8 cellular contexts compared by ENCODE assay signal in genomic region chr19:52786464-52787354, GRCh38. TPM values are rescaled to one million over a fixed set of nuclear protein-coding genes. Genes with fewer than 3 reads are reported as not detected.
DNase-seq lines count a peak whose midpoint lies in the region; ATAC-seq lines count a peak whose summit lies in the region.
"Not testable (repeated sequence)": the region's sequence is repeated elsewhere in the genome, so short reads cannot be mapped to it uniquely, and the experiment has no call there.

Gene ZNF600 (minus strand): TSS chr19:52786791. CDS start chr19:52778888, 7,903 bp downstream.

- peaks cover 44% of the 10 kb centered on the region for H3K9me3 Mint-ChIP-seq in activated CD4-positive, alpha-beta memory T cell treated with anti-CD3 and anti-CD28 coated beads, Interleukin-2, amount 10 ng/mL, durations not matched to agents 7 days and 5 days

- H3K27ac Mint-ChIP-seq in activated CD4-positive, alpha-beta memory T cell treated with anti-CD3 and anti-CD28 coated beads, Interleukin-2, amount 10 ng/mL, durations not matched to agents 7 days and 5 days, result peak within 1 kb of the TSS; percentile 59

- peak within 1 kb of the TSS; percentile 87 for H3K4me3 Mint-ChIP-seq in activated CD4-positive, alpha-beta memory T cell treated with anti-CD3 and anti-CD28 coated beads, Interleukin-2, amount 10 ng/mL, durations not matched to agents 7 days and 5 days

- H3K4me1 Mint-ChIP-seq in activated CD4-positive, alpha-beta memory T cell treated with anti-CD3 and anti-CD28 coated beads, Interleukin-2, amount 10 ng/mL, durations not matched to agents 7 days and 5 days, result peaks cover 33% of the 10 kb centered on the region

- peak; percentile 86 for DNase-seq in AG20443 (ENCODE audit: low spot score)
- peak; percentile 51 for DNase-seq in NCI-H82 (lab: John Stamatoyannopoulos, UW)
- DNase-seq in activated CD4-positive, alpha-beta memory T cell treated with anti-CD3 and anti-CD28 coated beads, Interleukin-2, amount 10 ng/mL, durations not matched to agents 7 days and 5 days, result peak; percentile 88
- peak; percentile 67 for DNase-seq in dermis blood vessel endothelial cell
- peak; percentile 92 for DNase-seq in left lobe of liver (ENCODE audit: low spot score)
- DNase-seq in stimulated activated CD4-positive, alpha-beta T cell treated with anti-CD3 and anti-CD28 coated beads, Interleukin-15, amount 100 ng/mL, for 48 hours (ENCODE audit: low read depth in 2 of 2), result peak; percentile 59 to 66

- POLR2A ChIA-PET in activated CD4-positive, alpha-beta memory T cell treated with anti-CD3 and anti-CD28 coated beads, Interleukin-2, amount 10 ng/mL, durations not matched to agents 7 days and 5 days (lab: Charles Lee), result interaction anchor here (1.0 kb wide), 1 partner anchor 417 kb away, joined by 3 read pairs; the partner anchor contains the start of gene ZNF880

- ATAC-seq in GM19025 (IDR thresholded peaks at IDR 0.05; ENCODE audit: low read depth, unreplicated experiment), result peak; percentile 93
- peak; percentile 99 for ATAC-seq in HG03175 (IDR thresholded peaks at IDR 0.05; ENCODE audit: unreplicated experiment)
- ATAC-seq in left lobe of liver, result peak; percentile 100

- peaks cover 49% of the 10 kb centered on the region for H3K36me3 Mint-ChIP-seq in activated CD4-positive, alpha-beta memory T cell treated with anti-CD3 and anti-CD28 coated beads, Interleukin-2, amount 10 ng/mL, durations not matched to agents 7 days and 5 days (ENCODE audit: low read depth)

- H3K27me3 Mint-ChIP-seq in activated CD4-positive, alpha-beta memory T cell treated with anti-CD3 and anti-CD28 coated beads, Interleukin-2, amount 10 ng/mL, durations not matched to agents 7 days and 5 days, result not testable (repeated sequence)

- CTCF ChIA-PET in activated CD4-positive, alpha-beta memory T cell treated with anti-CD3 and anti-CD28 coated beads, Interleukin-2, amount 10 ng/mL, durations not matched to agents 7 days and 5 days (lab: Charles Lee), result not testable (repeated sequence)

RNA-seq across cellular contexts. Expression of gene ZNF600, which starts in this region (rescaled TPM):
- 10 to 100 TPM; 16.9 to 17.5 TPM for total RNA-seq in activated CD4-positive, alpha-beta memory T cell treated with anti-CD3 and anti-CD28 coated beads, Interleukin-2, amount 10 ng/mL, durations not matched to agents 7 days and 5 days
- 4.1 and 5.4 TPM in 2 replicates for total RNA-seq in dermis blood vessel endothelial cell
- total RNA-seq in left lobe of liver, result 3.1 TPM

Comparison
In these comparisons a context has a peak if more than half of its experiments do, and no peak if none do; other contexts are left out.
1. Peak in every context shown above with its lines: DNase-seq and ATAC-seq.